ENCODE assay signal across 16 cellular contexts in genomic region chr1:42734201-42735035, GRCh38. TPM values are rescaled to one million over a fixed set of nuclear protein-coding genes. Genes with fewer than 3 reads are reported as not detected.
"Had no signal": no experiment of that assay in that cellular context is flagged by ENCODE, and none has a peak within 500 bp of the region (broad histone marks: within the 10 kb centered on the region; RNA-seq: fewer than 3 reads in every experiment).

No MANE protein-coding gene starts in this region.

- H3K9me3 ChIP-seq: lower lobe of right lung, upper lobe of left lung had no signal

- H3K9me3 Mint-ChIP-seq: activated naive CD4-positive, alpha-beta T cell treated with anti-CD3 and anti-CD28 coated beads, Interleukin-2, amount 10 ng/mL, durations not matched to agents 7 days and 5 days; naive B cell; stimulated activated naive CD8-positive, alpha-beta T cell treated with anti-CD3 and anti-CD28 coated beads, Interleukin-15, amount 100 ng/mL, for 72 hours; T-cell had no signal

- ATAC-seq: lower lobe of right lung, sciatic nerve, T-cell had no signal

- H3K4me3 Mint-ChIP-seq: activated naive CD4-positive, alpha-beta T cell treated with anti-CD3 and anti-CD28 coated beads, Interleukin-2, amount 10 ng/mL, durations not matched to agents 7 days and 5 days; naive B cell; stimulated activated naive CD8-positive, alpha-beta T cell treated with anti-CD3 and anti-CD28 coated beads, Interleukin-15, amount 100 ng/mL, for 72 hours; T-cell had no signal

- H3K27ac Mint-ChIP-seq: activated naive CD4-positive, alpha-beta T cell treated with anti-CD3 and anti-CD28 coated beads, Interleukin-2, amount 10 ng/mL, durations not matched to agents 7 days and 5 days; T-cell had no signal

- H3K27me3 Mint-ChIP-seq: naive B cell; stimulated activated naive CD8-positive, alpha-beta T cell treated with anti-CD3 and anti-CD28 coated beads, Interleukin-15, amount 100 ng/mL, for 72 hours had no signal

- H3K27ac ChIP-seq: lower lobe of right lung, upper lobe of left lung had no signal

- H3K27me3 ChIP-seq: upper lobe of left lung had no signal

- H3K36me3 ChIP-seq: lower lobe of right lung, upper lobe of left lung had no signal

- DNase-seq: activated CD4-positive, alpha-beta T cell treated with anti-CD3 and anti-CD28 coated beads for 1 hour; activated CD4-positive, alpha-beta T cell treated with anti-CD3 and anti-CD28 coated beads, Interleukin-2, amount 50 U/mL, for 4 hours; activated naive CD4-positive, alpha-beta T cell treated with anti-CD3 and anti-CD28 coated beads, Interleukin-2, amount 10 ng/mL, durations not matched to agents 7 days and 5 days; activated T-cell treated with anti-CD3 and anti-CD28 coated beads for 4 hours; lower lobe of right lung; naive B cell; occipital lobe; stimulated activated naive CD8-positive, alpha-beta T cell treated with anti-CD3 and anti-CD28 coated beads, Interleukin-15, amount 100 ng/mL, for 72 hours; T-cell; T1000 had no signal

- H3K4me1 ChIP-seq: lower lobe of right lung, upper lobe of left lung had no signal

- H3K4me3 ChIP-seq: lower lobe of right lung, upper lobe of left lung had no signal

- H3K36me3 Mint-ChIP-seq: activated naive CD4-positive, alpha-beta T cell treated with anti-CD3 and anti-CD28 coated beads, Interleukin-2, amount 10 ng/mL, durations not matched to agents 7 days and 5 days; naive B cell; T-cell had no signal

- FAIRE-seq: astrocyte, endometrium had no signal

RNA-seq across cellular contexts. Expression of gene CLDN19, which starts 5.6 kb away (rescaled TPM):
- total RNA-seq: lower lobe of right lung, occipital lobe, pulmonary artery endothelial cell, temporal lobe, upper lobe of left lung had no signal

RNA-seq across cellular contexts. Expression of gene TMEM269, which starts 50.4 kb away (rescaled TPM):
- total RNA-seq: lower lobe of right lung, pulmonary artery endothelial cell had no signal
